29 cellular contexts compared by ENCODE assay signal in the genomic region with DNA sequence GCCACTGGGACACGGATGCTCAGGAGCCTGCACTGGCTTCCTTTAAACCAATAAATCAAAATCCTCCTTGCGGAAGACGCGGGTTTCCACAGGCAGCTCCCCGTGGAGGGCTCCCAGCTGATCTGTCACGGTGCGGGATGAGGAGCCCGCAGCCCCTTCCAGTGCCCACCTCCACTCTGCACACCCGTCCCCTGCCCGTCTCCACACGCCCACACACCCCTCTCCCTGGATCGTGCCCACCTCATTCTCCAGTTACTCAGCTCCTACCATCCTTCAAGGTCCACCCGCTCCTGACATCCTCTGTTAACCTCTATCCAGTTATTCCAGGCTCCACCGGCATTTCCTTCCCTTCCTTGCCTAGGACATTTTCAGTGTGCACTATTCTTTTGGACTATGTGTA.
"Had no signal": no experiment of that assay in that cellular context is flagged by ENCODE, and none has a peak within 500 bp of the region (broad histone marks: within the 10 kb centered on the region; RNA-seq: fewer than 3 reads in every experiment).

No MANE protein-coding gene starts in this region.

- H3K4me1 Mint-ChIP-seq: immature natural killer cell; mesothelial cell of epicardium; naive B cell; natural killer cell; nephron progenitor cell; neural progenitor cell; stimulated activated memory B cell treated with anti-CD40 and anti-IgM and Interleukin-4, amounts not matched to agents 10 μg/mL and 1 μg/mL and 100 μg/mL, for 72 hours; stimulated activated naive CD8-positive, alpha-beta T cell treated with anti-CD3 and anti-CD28 coated beads, Interleukin-15, amount 100 ng/mL, for 72 hours had no signal

- H3K27me3 ChIP-seq: neural progenitor cell, ovary, right atrium auricular region, right lobe of liver, thyroid gland, transverse colon, upper lobe of left lung, vagina had no signal

- H3K9me3 Mint-ChIP-seq: nephron progenitor cell, neural progenitor cell had no signal

- H3K36me3 Mint-ChIP-seq: mesothelial cell of epicardium; naive B cell; neural progenitor cell; stimulated activated memory B cell treated with anti-CD40 and anti-IgM and Interleukin-4, amounts not matched to agents 10 μg/mL and 1 μg/mL and 100 μg/mL, for 72 hours had no signal

- H3K4me1 ChIP-seq: left ventricle myocardium inferior, neural progenitor cell, right atrium auricular region, right lobe of liver, thyroid gland, transverse colon, upper lobe of left lung, vagina had no signal

- H3K27me3 Mint-ChIP-seq: naive B cell; progenitor cell of endocrine pancreas; stimulated activated memory B cell treated with anti-CD40 and anti-IgM and Interleukin-4, amounts not matched to agents 10 μg/mL and 1 μg/mL and 100 μg/mL, for 72 hours; stimulated activated naive CD8-positive, alpha-beta T cell treated with anti-CD3 and anti-CD28 coated beads, Interleukin-15, amount 100 ng/mL, for 72 hours had no signal

- H3K36me3 ChIP-seq: left ventricle myocardium inferior, neural progenitor cell, ovary, right atrium auricular region, right lobe of liver, thyroid gland, transverse colon, upper lobe of left lung, vagina had no signal

- H3K27ac ChIP-seq: left ventricle myocardium inferior, neural progenitor cell, ovary, right atrium auricular region, right lobe of liver, thyroid gland, transverse colon, upper lobe of left lung, vagina had no signal

- H3K9me3 ChIP-seq: left ventricle myocardium inferior, ovary, right atrium auricular region, right lobe of liver, thyroid gland, transverse colon, upper lobe of left lung, vagina had no signal

- ATAC-seq: left colon; natural killer cell; right lobe of liver; stimulated activated memory B cell treated with anti-CD40 and anti-IgM and Interleukin-4, amounts not matched to agents 10 μg/mL and 1 μg/mL and 100 μg/mL, for 72 hours; stimulated activated naive CD8-positive, alpha-beta T cell treated with anti-CD3 and anti-CD28 coated beads, Interleukin-15, amount 100 ng/mL, for 72 hours had no signal

- H3K4me3 ChIP-seq: left ventricle myocardium inferior, lung, neural progenitor cell, ovary, right atrium auricular region, right lobe of liver, smooth muscle cell, thyroid gland, transverse colon, upper lobe of left lung, vagina had no signal

- H3K4me3 Mint-ChIP-seq: immature natural killer cell; mesothelial cell of epicardium; naive B cell; natural killer cell; nephron progenitor cell; neural progenitor cell; stimulated activated memory B cell treated with anti-CD40 and anti-IgM and Interleukin-4, amounts not matched to agents 10 μg/mL and 1 μg/mL and 100 μg/mL, for 72 hours; stimulated activated naive CD8-positive, alpha-beta T cell treated with anti-CD3 and anti-CD28 coated beads, Interleukin-15, amount 100 ng/mL, for 72 hours had no signal

- DNase-seq: hypothalamus; immature natural killer cell; kidney; left colon; left ventricle myocardium inferior; mesendoderm; naive B cell; natural killer cell; nephron progenitor cell; ovary; right lobe of liver; stimulated activated CD4-positive, alpha-beta T cell treated with anti-CD3 and anti-CD28 coated beads, Interleukin-1b, Interleukin-23, amount 100 ng/mL, for 48 hours; stimulated activated CD4-positive, alpha-beta T cell treated with anti-CD3 and anti-CD28 coated beads, Interleukin-2, amount 100 ng/mL, for 48 hours; stimulated activated CD4-positive, alpha-beta T cell treated with anti-CD3 and anti-CD28 coated beads, Interleukin-4, amount 100 ng/mL, for 4 hours; stimulated activated CD8-positive, alpha-beta memory T cell treated with anti-CD3 and anti-CD28 coated beads, Interleukin-4, amount 100 ng/mL, for 48 hours; stimulated activated naive CD4-positive, alpha-beta T cell treated with Interleukin-2 at 50 U/mL for 16 hours; stimulated activated naive CD8-positive, alpha-beta T cell treated with anti-CD3 and anti-CD28 coated beads, Interleukin-15, amount 100 ng/mL, for 72 hours; substantia nigra; thyroid gland; transverse colon had no signal

- H3K27ac Mint-ChIP-seq: immature natural killer cell; mesothelial cell of epicardium; naive B cell; natural killer cell; nephron progenitor cell; neural progenitor cell; progenitor cell of endocrine pancreas; stimulated activated memory B cell treated with anti-CD40 and anti-IgM and Interleukin-4, amounts not matched to agents 10 μg/mL and 1 μg/mL and 100 μg/mL, for 72 hours; stimulated activated naive CD8-positive, alpha-beta T cell treated with anti-CD3 and anti-CD28 coated beads, Interleukin-15, amount 100 ng/mL, for 72 hours had no signal
